Comparison of ENCODE assay signal across 1 cellular context in the genomic region with DNA sequence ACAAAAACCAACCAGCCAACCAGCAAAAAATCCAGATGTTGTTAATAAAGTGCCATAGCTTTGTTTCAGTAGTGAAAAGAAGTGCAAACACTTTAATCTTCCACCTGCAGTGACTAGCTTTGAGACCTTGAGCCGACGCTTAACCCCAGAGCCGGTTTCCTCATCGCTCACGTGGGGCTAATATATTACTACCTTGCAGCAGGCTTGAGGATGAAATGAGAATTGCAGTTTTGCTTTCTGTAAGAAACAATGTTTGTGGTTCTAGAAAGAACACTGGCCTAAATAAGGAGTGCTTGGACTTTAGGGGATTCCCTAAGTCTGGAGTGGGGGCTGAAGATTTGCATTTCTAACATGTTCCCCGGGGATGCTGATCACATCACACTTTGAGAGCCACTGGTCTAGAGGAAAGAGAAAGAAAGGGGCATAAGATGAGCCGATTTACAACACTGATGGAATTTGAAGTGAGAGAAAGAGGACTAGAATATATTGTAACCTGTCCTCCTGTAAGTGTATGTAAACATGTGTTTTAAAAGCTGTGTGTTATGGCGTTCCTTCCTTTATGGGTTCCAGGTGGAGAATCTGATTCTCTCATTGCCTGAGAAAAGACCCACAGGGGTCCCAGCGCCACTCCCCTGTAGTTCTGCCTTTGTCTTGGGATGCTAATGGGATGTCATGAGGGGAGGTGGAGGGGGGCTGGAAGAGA.
A peak's percentile ranks its signal among the peaks of the same experiment; 100 is the strongest.
TF ChIP-seq lines count a peak whose summit lies in the region.

No MANE protein-coding gene starts in this region.

TF ChIP-seq in H1, 55 proteins besides CTCF, POLR2A, EP300 and RAD21 (continued from another document):
- TF ChIP-seq, protein P1, sequence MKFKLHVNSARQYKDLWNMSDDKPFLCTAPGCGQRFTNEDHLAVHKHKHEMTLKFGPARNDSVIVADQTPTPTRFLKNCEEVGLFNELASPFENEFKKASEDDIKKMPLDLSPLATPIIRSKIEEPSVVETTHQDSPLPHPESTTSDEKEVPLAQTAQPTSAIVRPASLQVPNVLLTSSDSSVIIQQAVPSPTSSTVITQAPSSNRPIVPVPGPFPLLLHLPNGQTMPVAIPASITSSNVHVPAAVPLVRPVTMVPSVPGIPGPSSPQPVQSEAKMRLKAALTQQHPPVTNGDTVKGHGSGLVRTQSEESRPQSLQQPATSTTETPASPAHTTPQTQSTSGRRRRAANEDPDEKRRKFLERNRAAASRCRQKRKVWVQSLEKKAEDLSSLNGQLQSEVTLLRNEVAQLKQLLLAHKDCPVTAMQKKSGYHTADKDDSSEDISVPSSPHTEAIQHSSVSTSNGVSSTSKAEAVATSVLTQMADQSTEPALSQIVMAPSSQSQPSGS (IDR thresholded peaks at IDR 0.05; ENCODE audit: low read length) = peak; percentile 94; the same call in 1 of the 2 replicates
- no peak for TF ChIP-seq KDM1A (IDR thresholded peaks at IDR 0.05; ENCODE audit: borderline replicate concordance, low read length)
- no peak for TF ChIP-seq CEBPB (IDR thresholded peaks at IDR 0.05; ENCODE audit: low read depth, low read length)
- peak; percentile 88 for TF ChIP-seq TAF7 (optimal IDR thresholded peaks at IDR 0.05; ENCODE audit: borderline replicate concordance, low read depth, low read length)
- no peak for TF ChIP-seq RXRA (IDR thresholded peaks at IDR 0.05; ENCODE audit: insufficient read depth, low read depth, low read length)
- peak; percentile 77 for TF ChIP-seq POLR2AphosphoS5 (IDR thresholded peaks at IDR 0.05; ENCODE audit: low read depth, low read length)
- TF ChIP-seq TCF12 (IDR thresholded peaks at IDR 0.05; ENCODE audit: low read depth, low read length) = peak; percentile 66; the same call in 1 of the 2 replicates
- TF ChIP-seq SAP30 (IDR thresholded peaks at IDR 0.05; ENCODE audit: insufficient read depth, insufficient replicate concordance, low read length) = peak; percentile 75
- TF ChIP-seq TEAD4 (IDR thresholded peaks at IDR 0.05; ENCODE audit: low read depth, low read length) = 0 out of 2 replicates have a peak, but pooled peaks have one; percentile 14
- TF ChIP-seq SUZ12 (IDR thresholded peaks at IDR 0.05; ENCODE audit: low read length) = no peak
- no peak; the same call in 1 of the 2 replicates for TF ChIP-seq PHF8 (conservative IDR thresholded peaks at IDR 0.05; ENCODE audit: low read depth, low read length)
- TF ChIP-seq, protein P2, sequence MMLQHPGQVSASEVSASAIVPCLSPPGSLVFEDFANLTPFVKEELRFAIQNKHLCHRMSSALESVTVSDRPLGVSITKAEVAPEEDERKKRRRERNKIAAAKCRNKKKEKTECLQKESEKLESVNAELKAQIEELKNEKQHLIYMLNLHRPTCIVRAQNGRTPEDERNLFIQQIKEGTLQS (IDR thresholded peaks at IDR 0.05; ENCODE audit: insufficient read depth, low read depth, low read length) = no peak
- peak; percentile 84 for TF ChIP-seq TBP (IDR thresholded peaks at IDR 0.05; ENCODE audit: low read depth, low read length)
- TF ChIP-seq ZNF274 (IDR thresholded peaks at IDR 0.05; ENCODE audit: borderline replicate concordance, extremely low read depth, low read length) = no peak
- no peak for TF ChIP-seq RBBP5 (IDR thresholded peaks at IDR 0.05; ENCODE audit: borderline replicate concordance, low read depth, low read length)
- no peak for TF ChIP-seq HDAC6 (IDR thresholded peaks at IDR 0.05; ENCODE audit: low read depth, low read length)
- TF ChIP-seq, protein P3, sequence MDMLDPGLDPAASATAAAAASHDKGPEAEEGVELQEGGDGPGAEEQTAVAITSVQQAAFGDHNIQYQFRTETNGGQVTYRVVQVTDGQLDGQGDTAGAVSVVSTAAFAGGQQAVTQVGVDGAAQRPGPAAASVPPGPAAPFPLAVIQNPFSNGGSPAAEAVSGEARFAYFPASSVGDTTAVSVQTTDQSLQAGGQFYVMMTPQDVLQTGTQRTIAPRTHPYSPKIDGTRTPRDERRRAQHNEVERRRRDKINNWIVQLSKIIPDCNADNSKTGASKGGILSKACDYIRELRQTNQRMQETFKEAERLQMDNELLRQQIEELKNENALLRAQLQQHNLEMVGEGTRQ (IDR thresholded peaks at IDR 0.05; ENCODE audit: low read length) = no peak
- TF ChIP-seq, protein P4, sequence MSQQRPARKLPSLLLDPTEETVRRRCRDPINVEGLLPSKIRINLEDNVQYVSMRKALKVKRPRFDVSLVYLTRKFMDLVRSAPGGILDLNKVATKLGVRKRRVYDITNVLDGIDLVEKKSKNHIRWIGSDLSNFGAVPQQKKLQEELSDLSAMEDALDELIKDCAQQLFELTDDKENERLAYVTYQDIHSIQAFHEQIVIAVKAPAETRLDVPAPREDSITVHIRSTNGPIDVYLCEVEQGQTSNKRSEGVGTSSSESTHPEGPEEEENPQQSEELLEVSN (IDR thresholded peaks at IDR 0.05) = no peak; the same call in 1 of the 2 replicates
- no peak for TF ChIP-seq RNF2 (IDR thresholded peaks at IDR 0.05; ENCODE audit: borderline replicate concordance, low read depth, low read length, missing control alignments, poor library complexity, severe bottlenecking)
- TF ChIP-seq EZH2 (IDR thresholded peaks at IDR 0.05; ENCODE audit: low read depth, low read length, severe bottlenecking) = no peak
- TF ChIP-seq TAF1 (IDR thresholded peaks at IDR 0.05; ENCODE audit: low read depth, low read length) = peak; percentile 70
- no peak for TF ChIP-seq GABPA (IDR thresholded peaks at IDR 0.05; ENCODE audit: borderline replicate concordance, insufficient read depth, low read length)
- TF ChIP-seq EGR1 (IDR thresholded peaks at IDR 0.05; ENCODE audit: borderline replicate concordance, low read depth, low read length) = 0 out of 2 replicates have a peak, but pooled peaks have one; percentile 42
- TF ChIP-seq MAFK (IDR thresholded peaks at IDR 0.05; ENCODE audit: low read depth, low read length) = no peak
- TF ChIP-seq POU5F1 (IDR thresholded peaks at IDR 0.05; ENCODE audit: low read depth, low read length) = peak; percentile 2; the same call in 1 of the 2 replicates
- no peak for TF ChIP-seq BRCA1 (IDR thresholded peaks at IDR 0.05; ENCODE audit: low read depth, low read length)
- TF ChIP-seq CTBP2 (IDR thresholded peaks at IDR 0.05; ENCODE audit: borderline replicate concordance, insufficient read depth, insufficient read length, low read length) = peak; percentile 33
- TF ChIP-seq, protein P5, sequence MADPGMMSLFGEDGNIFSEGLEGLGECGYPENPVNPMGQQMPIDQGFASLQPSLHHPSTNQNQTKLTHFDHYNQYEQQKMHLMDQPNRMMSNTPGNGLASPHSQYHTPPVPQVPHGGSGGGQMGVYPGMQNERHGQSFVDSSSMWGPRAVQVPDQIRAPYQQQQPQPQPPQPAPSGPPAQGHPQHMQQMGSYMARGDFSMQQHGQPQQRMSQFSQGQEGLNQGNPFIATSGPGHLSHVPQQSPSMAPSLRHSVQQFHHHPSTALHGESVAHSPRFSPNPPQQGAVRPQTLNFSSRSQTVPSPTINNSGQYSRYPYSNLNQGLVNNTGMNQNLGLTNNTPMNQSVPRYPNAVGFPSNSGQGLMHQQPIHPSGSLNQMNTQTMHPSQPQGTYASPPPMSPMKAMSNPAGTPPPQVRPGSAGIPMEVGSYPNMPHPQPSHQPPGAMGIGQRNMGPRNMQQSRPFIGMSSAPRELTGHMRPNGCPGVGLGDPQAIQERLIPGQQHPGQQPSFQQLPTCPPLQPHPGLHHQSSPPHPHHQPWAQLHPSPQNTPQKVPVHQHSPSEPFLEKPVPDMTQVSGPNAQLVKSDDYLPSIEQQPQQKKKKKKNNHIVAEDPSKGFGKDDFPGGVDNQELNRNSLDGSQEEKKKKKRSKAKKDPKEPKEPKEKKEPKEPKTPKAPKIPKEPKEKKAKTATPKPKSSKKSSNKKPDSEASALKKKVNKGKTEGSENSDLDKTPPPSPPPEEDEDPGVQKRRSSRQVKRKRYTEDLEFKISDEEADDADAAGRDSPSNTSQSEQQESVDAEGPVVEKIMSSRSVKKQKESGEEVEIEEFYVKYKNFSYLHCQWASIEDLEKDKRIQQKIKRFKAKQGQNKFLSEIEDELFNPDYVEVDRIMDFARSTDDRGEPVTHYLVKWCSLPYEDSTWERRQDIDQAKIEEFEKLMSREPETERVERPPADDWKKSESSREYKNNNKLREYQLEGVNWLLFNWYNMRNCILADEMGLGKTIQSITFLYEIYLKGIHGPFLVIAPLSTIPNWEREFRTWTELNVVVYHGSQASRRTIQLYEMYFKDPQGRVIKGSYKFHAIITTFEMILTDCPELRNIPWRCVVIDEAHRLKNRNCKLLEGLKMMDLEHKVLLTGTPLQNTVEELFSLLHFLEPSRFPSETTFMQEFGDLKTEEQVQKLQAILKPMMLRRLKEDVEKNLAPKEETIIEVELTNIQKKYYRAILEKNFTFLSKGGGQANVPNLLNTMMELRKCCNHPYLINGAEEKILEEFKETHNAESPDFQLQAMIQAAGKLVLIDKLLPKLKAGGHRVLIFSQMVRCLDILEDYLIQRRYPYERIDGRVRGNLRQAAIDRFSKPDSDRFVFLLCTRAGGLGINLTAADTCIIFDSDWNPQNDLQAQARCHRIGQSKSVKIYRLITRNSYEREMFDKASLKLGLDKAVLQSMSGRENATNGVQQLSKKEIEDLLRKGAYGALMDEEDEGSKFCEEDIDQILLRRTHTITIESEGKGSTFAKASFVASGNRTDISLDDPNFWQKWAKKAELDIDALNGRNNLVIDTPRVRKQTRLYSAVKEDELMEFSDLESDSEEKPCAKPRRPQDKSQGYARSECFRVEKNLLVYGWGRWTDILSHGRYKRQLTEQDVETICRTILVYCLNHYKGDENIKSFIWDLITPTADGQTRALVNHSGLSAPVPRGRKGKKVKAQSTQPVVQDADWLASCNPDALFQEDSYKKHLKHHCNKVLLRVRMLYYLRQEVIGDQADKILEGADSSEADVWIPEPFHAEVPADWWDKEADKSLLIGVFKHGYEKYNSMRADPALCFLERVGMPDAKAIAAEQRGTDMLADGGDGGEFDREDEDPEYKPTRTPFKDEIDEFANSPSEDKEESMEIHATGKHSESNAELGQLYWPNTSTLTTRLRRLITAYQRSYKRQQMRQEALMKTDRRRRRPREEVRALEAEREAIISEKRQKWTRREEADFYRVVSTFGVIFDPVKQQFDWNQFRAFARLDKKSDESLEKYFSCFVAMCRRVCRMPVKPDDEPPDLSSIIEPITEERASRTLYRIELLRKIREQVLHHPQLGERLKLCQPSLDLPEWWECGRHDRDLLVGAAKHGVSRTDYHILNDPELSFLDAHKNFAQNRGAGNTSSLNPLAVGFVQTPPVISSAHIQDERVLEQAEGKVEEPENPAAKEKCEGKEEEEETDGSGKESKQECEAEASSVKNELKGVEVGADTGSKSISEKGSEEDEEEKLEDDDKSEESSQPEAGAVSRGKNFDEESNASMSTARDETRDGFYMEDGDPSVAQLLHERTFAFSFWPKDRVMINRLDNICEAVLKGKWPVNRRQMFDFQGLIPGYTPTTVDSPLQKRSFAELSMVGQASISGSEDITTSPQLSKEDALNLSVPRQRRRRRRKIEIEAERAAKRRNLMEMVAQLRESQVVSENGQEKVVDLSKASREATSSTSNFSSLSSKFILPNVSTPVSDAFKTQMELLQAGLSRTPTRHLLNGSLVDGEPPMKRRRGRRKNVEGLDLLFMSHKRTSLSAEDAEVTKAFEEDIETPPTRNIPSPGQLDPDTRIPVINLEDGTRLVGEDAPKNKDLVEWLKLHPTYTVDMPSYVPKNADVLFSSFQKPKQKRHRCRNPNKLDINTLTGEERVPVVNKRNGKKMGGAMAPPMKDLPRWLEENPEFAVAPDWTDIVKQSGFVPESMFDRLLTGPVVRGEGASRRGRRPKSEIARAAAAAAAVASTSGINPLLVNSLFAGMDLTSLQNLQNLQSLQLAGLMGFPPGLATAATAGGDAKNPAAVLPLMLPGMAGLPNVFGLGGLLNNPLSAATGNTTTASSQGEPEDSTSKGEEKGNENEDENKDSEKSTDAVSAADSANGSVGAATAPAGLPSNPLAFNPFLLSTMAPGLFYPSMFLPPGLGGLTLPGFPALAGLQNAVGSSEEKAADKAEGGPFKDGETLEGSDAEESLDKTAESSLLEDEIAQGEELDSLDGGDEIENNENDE (IDR thresholded peaks at IDR 0.05; ENCODE audit: insufficient replicate concordance, low read length) = peak; percentile 95
- TF ChIP-seq YY1 (IDR thresholded peaks at IDR 0.05; ENCODE audit: low read depth, low read length) = peak; percentile 49; the same call in 1 of the 2 replicates
- no peak for TF ChIP-seq ASH2L (IDR thresholded peaks at IDR 0.05; ENCODE audit: low read length)
- TF ChIP-seq SP4 (IDR thresholded peaks at IDR 0.05; ENCODE audit: low read length) = peak; percentile 42; the same call in 1 of the 2 replicates
- TF ChIP-seq SIRT6 (IDR thresholded peaks at IDR 0.05; ENCODE audit: low read length) = peak; percentile 16
- TF ChIP-seq NANOG (IDR thresholded peaks at IDR 0.05; ENCODE audit: insufficient read depth, low read depth, low read length, poor library complexity, severe bottlenecking) = peak; percentile 43
- no peak for TF ChIP-seq FOSL1 (IDR thresholded peaks at IDR 0.05; ENCODE audit: insufficient read depth, low read depth, low read length)
- 0 out of 2 replicates have a peak, but pooled peaks have one; percentile 59 for TF ChIP-seq JUND (IDR thresholded peaks at IDR 0.05; ENCODE audit: low read length)
- no peak for TF ChIP-seq KDM5A (IDR thresholded peaks at IDR 0.05; ENCODE audit: low read length)
- TF ChIP-seq, protein P6, sequence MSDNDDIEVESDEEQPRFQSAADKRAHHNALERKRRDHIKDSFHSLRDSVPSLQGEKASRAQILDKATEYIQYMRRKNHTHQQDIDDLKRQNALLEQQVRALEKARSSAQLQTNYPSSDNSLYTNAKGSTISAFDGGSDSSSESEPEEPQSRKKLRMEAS (IDR thresholded peaks at IDR 0.05) = peak; percentile 33; the same call in 1 of the 2 replicates
- peak; percentile 30; the same call in 1 of the 2 replicates for TF ChIP-seq CHD2 (IDR thresholded peaks at IDR 0.05; ENCODE audit: low read length)
- TF ChIP-seq SRF (IDR thresholded peaks at IDR 0.05; ENCODE audit: low read depth, low read length) = peak; percentile 66
- TF ChIP-seq CREB1 (IDR thresholded peaks at IDR 0.05) = 0 out of 2 replicates have a peak, but pooled peaks have one; percentile 4
- TF ChIP-seq CHD1 (IDR thresholded peaks at IDR 0.05; ENCODE audit: low read depth, low read length) = no peak; the same call in 1 of the 2 replicates
